ENCODE assay signal across 16 cellular contexts in genomic region chr2:228059735-228060134, GRCh38.
"Had no signal": no experiment of that assay in that cellular context is flagged by ENCODE, and none has a peak within 500 bp of the region (broad histone marks: within the 10 kb centered on the region; RNA-seq: fewer than 3 reads in every experiment).

No MANE protein-coding gene starts in this region.

- H3K4me3 ChIP-seq: lung, prostate gland, sigmoid colon, skin epidermis, thoracic aorta, transverse colon had no signal

- H3K4me1 ChIP-seq: foreskin keratinocyte, parathyroid adenoma, prostate gland, sigmoid colon, transverse colon had no signal

- H3K9me3 ChIP-seq: prostate gland, sigmoid colon, thoracic aorta, transverse colon had no signal

- H3K27ac ChIP-seq: epithelial cell of prostate, foreskin keratinocyte, parathyroid adenoma, prostate gland, sigmoid colon, skin epidermis, thoracic aorta, transverse colon had no signal

- ATAC-seq: effector memory CD8-positive, alpha-beta T cell; foreskin keratinocyte; stimulated activated naive B cell treated with anti-CD40 and anti-IgM and Interleukin-4, amounts not matched to agents 10 μg/mL and 1 μg/mL and 100 μg/mL, for 72 hours; stimulated activated naive CD8-positive, alpha-beta T cell treated with anti-CD3 and anti-CD28 coated beads, Interleukin-15, amount 100 ng/mL, for 72 hours had no signal

- H3K27me3 ChIP-seq: foreskin keratinocyte, sigmoid colon, transverse colon had no signal

- H3K36me3 ChIP-seq: prostate gland, sigmoid colon, thoracic aorta, transverse colon had no signal

- DNase-seq: effector memory CD8-positive, alpha-beta T cell; foreskin keratinocyte; mesenchymal stem cell; naive B cell; sigmoid colon; stimulated activated CD4-positive, alpha-beta T cell treated with anti-CD3 and anti-CD28 coated beads, Interleukin-2, amount 100 ng/mL, for 24 hours; stimulated activated CD4-positive, alpha-beta T cell treated with anti-CD3 and anti-CD28 coated beads, Interleukin-4, amount 100 ng/mL, for 4 hours; stimulated activated naive B cell treated with anti-CD40 and anti-IgM and Interleukin-4, amounts not matched to agents 10 μg/mL and 1 μg/mL and 100 μg/mL, for 72 hours; stimulated activated naive CD8-positive, alpha-beta T cell treated with anti-CD3 and anti-CD28 coated beads, Interleukin-15, amount 100 ng/mL, for 72 hours; transverse colon had no signal
